1 cellular context compared by ENCODE assay signal in genomic region chr22:44068422-44069191, GRCh38.
TF ChIP-seq lines count a peak whose summit lies in the region.

No MANE protein-coding gene starts in this region.

TF ChIP-seq in K562, 482 proteins besides CTCF, POLR2A, EP300 and RAD21 (continued from another document):
- TF ChIP-seq, protein P1, sequence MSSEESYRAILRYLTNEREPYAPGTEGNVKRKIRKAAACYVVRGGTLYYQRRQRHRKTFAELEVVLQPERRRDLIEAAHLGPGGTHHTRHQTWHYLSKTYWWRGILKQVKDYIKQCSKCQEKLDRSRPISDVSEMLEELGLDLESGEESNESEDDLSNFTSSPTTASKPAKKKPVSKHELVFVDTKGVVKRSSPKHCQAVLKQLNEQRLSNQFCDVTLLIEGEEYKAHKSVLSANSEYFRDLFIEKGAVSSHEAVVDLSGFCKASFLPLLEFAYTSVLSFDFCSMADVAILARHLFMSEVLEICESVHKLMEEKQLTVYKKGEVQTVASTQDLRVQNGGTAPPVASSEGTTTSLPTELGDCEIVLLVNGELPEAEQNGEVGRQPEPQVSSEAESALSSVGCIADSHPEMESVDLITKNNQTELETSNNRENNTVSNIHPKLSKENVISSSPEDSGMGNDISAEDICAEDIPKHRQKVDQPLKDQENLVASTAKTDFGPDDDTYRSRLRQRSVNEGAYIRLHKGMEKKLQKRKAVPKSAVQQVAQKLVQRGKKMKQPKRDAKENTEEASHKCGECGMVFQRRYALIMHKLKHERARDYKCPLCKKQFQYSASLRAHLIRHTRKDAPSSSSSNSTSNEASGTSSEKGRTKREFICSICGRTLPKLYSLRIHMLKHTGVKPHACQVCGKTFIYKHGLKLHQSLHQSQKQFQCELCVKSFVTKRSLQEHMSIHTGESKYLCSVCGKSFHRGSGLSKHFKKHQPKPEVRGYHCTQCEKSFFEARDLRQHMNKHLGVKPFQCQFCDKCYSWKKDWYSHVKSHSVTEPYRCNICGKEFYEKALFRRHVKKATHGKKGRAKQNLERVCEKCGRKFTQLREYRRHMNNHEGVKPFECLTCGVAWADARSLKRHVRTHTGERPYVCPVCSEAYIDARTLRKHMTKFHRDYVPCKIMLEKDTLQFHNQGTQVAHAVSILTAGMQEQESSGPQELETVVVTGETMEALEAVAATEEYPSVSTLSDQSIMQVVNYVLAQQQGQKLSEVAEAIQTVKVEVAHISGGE (CRISPR knock-in tag; IDR thresholded peaks at IDR 0.05): no peak
- no peak for TF ChIP-seq NCOA6 (IDR thresholded peaks at IDR 0.05)
- TF ChIP-seq SAP30 (IDR thresholded peaks at IDR 0.05; ENCODE audit: borderline replicate concordance, insufficient read depth, low read depth, low read length, poor library complexity, severe bottlenecking): no peak
- TF ChIP-seq FOSL1 (tag; conservative IDR thresholded peaks at IDR 0.05): no peak
- TF ChIP-seq U2AF2 (optimal IDR thresholded peaks at IDR 0.05; ENCODE audit: low read depth, low read length): no peak
- TF ChIP-seq, protein P2, sequence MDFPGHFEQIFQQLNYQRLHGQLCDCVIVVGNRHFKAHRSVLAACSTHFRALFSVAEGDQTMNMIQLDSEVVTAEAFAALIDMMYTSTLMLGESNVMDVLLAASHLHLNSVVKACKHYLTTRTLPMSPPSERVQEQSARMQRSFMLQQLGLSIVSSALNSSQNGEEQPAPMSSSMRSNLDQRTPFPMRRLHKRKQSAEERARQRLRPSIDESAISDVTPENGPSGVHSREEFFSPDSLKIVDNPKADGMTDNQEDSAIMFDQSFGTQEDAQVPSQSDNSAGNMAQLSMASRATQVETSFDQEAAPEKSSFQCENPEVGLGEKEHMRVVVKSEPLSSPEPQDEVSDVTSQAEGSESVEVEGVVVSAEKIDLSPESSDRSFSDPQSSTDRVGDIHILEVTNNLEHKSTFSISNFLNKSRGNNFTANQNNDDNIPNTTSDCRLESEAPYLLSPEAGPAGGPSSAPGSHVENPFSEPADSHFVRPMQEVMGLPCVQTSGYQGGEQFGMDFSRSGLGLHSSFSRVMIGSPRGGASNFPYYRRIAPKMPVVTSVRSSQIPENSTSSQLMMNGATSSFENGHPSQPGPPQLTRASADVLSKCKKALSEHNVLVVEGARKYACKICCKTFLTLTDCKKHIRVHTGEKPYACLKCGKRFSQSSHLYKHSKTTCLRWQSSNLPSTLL (IDR thresholded peaks at IDR 0.05): no peak
- TF ChIP-seq, protein P3, sequence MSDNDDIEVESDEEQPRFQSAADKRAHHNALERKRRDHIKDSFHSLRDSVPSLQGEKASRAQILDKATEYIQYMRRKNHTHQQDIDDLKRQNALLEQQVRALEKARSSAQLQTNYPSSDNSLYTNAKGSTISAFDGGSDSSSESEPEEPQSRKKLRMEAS (CRISPR knock-in tag; IDR thresholded peaks at IDR 0.05): peak; percentile 50
- peak; percentile 63; the same call in 1 of the 2 replicates for TF ChIP-seq ZNF263 (CRISPR knock-in tag; IDR thresholded peaks at IDR 0.05; ENCODE audit: borderline replicate concordance)
- no peak for TF ChIP-seq FIP1L1 (IDR thresholded peaks at IDR 0.05; ENCODE audit: low read depth, low read length, poor library complexity, severe bottlenecking)
